ENCODE assay signal across 31 cellular contexts in the genomic region with DNA sequence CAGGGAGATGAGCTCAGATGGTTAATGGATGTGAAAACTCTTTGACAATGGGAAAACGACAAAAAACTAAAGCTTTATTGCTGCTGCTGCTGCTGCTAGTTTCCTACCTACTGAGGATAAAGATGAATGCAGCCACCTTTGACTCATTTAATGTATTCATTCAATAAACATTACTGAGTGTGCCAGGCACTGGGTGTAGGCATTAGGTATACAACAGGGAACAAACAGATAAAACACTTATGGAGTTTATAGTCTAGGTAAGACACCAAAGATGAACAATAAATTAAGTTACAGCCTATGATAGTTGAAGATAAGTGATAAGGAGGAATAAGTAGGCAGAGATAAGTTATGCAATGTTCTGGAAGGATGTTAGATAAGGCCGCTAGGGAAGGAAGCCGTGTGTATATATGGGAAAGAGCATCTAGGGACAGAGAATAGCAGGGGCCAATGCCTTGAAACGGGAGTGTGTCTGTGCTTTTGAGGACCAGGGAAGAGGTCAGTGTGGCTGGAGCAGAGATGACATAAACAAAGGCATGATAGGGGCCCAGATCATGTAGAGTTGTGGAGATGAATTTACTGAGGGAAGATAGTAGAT.
"Had no signal": no experiment of that assay in that cellular context is flagged by ENCODE, and none has a peak within 500 bp of the region (broad histone marks: within the 10 kb centered on the region; RNA-seq: fewer than 3 reads in every experiment).

No MANE protein-coding gene starts in this region.

- ATAC-seq: activated CD4-positive, alpha-beta T cell treated with anti-CD3 and anti-CD28 coated beads for 36 hours; activated CD8-positive, alpha-beta memory T cell treated with anti-CD3 and anti-CD28 coated beads, Interleukin-2, amount 10 ng/mL, durations not matched to agents 7 days and 5 days; activated CD8-positive, alpha-beta T cell treated with anti-CD3 and anti-CD28 coated beads, Interleukin-2, amount 10 ng/mL, durations not matched to agents 7 days and 5 days; activated naive CD8-positive, alpha-beta T cell treated with anti-CD3 and anti-CD28 coated beads, Interleukin-2, amount 50 U/mL, for 24 hours; body of pancreas; esophagus mucosa; foreskin keratinocyte; gastrocnemius medialis; heart left ventricle; T-helper 17 cell had no signal

- H3K36me3 ChIP-seq: adrenal gland, cardiac muscle cell, colonic mucosa, gastrocnemius medialis, heart left ventricle had no signal

- FAIRE-seq: endometrium, endothelial cell of umbilical vein had no signal

- H3K27ac ChIP-seq: adrenal gland, body of pancreas, cardiac muscle cell, colonic mucosa, foreskin keratinocyte, gastrocnemius medialis, heart left ventricle had no signal

- H3K27me3 ChIP-seq: adrenal gland, body of pancreas, colonic mucosa, foreskin keratinocyte, gastrocnemius medialis, heart left ventricle had no signal

- DNase-seq: activated CD4-positive, alpha-beta memory T cell treated with anti-CD3 and anti-CD28 coated beads for 36 hours; activated CD4-positive, alpha-beta T cell treated with anti-CD3 and anti-CD28 coated beads for 36 hours; activated CD4-positive, alpha-beta T cell treated with anti-CD3 and anti-CD28 coated beads, Interleukin-2, amount 10 ng/mL, durations not matched to agents 24 days and 14 days; activated CD4-positive, CD25-positive, alpha-beta regulatory T cell; activated CD4-positive, CD25-positive, alpha-beta regulatory T cell treated with anti-CD3 and anti-CD28 coated beads, Interleukin-2, amount 50 U/mL, for 72 hours; activated CD8-positive, alpha-beta memory T cell treated with anti-CD3 and anti-CD28 coated beads, Interleukin-2, amount 10 ng/mL, durations not matched to agents 7 days and 5 days; activated CD8-positive, alpha-beta memory T cell treated with anti-CD3 and anti-CD28 coated beads, Interleukin-2, amount 50 U/mL, for 4 hours; activated CD8-positive, alpha-beta T cell treated with anti-CD3 and anti-CD28 coated beads, Interleukin-2, amount 10 ng/mL, durations not matched to agents 7 days and 5 days; activated effector memory CD4-positive, alpha-beta T cell treated with anti-CD3 and anti-CD28 coated beads, Interleukin-2, amount 50 U/mL, for 16 hours; activated naive CD4-positive, alpha-beta T cell treated with anti-CD3 and anti-CD28 coated beads for 36 hours; activated naive CD8-positive, alpha-beta T cell treated with anti-CD3 and anti-CD28 coated beads for 36 hours; activated naive CD8-positive, alpha-beta T cell treated with anti-CD3 and anti-CD28 coated beads, Interleukin-2, amount 50 U/mL, for 24 hours; activated T-cell treated with anti-CD3 and anti-CD28 coated beads, Interleukin-2, amount 50 U/mL, for 1 hour; activated T-cell treated with anti-CD3 and anti-CD28 coated beads, Interleukin-2, amount 50 U/mL, for 48 hours; adrenal gland; amygdala; aorta; body of pancreas; central memory CD4-positive, alpha-beta T cell; cerebellar nuclear complex; colonic mucosa; effector CD8-positive, alpha-beta T cell; foreskin keratinocyte; gastrocnemius medialis; glutamatergic neuron; heart left ventricle; T-helper 17 cell had no signal

- H3K9me3 ChIP-seq: adrenal gland, body of pancreas, colonic mucosa, gastrocnemius medialis, heart left ventricle had no signal

- H3K4me3 ChIP-seq: adrenal gland, body of pancreas, cardiac muscle cell, colonic mucosa, gastrocnemius medialis, heart left ventricle had no signal

- H3K4me1 ChIP-seq: adrenal gland, body of pancreas, colonic mucosa, foreskin keratinocyte, gastrocnemius medialis, heart left ventricle had no signal
